14 cellular contexts compared by ENCODE assay signal in genomic region chr16:70804153-70804728, GRCh38. TPM values are rescaled to one million over a fixed set of nuclear protein-coding genes. Genes with fewer than 3 reads are reported as not detected.
DNase-seq lines count a peak whose midpoint lies in the region; ATAC-seq and TF ChIP-seq lines count a peak whose summit lies in the region.
"Had no signal": no experiment of that assay in that cellular context is flagged by ENCODE, and none has a peak within 500 bp of the region (broad histone marks: within the 10 kb centered on the region; RNA-seq: fewer than 3 reads in every experiment).

No MANE protein-coding gene starts in this region.

- H3K23ac ChIP-seq in mesenchymal stem cell (ENCODE audit: low read length in 2 of 2): no peak overlapping the region

- no peak overlapping the region for H4K91ac ChIP-seq in mesenchymal stem cell (ENCODE audit: low read length)

- H3K4me3 ChIP-seq in DND-41 (ENCODE audit: low read depth in 1 of 2, low read length in 2 of 2): no peak overlapping the region
- no peak overlapping the region for H3K4me3 ChIP-seq in MM.1S (ENCODE audit: low read length)
- no peak overlapping the region for H3K4me3 ChIP-seq in mesenchymal stem cell (ENCODE audit: insufficient read depth in 1 of 2, low read depth in 1 of 2, low read length in 2 of 2)
- H3K4me3 ChIP-seq: esophagus squamous epithelium had no signal

- no peaks in the 10 kb centered on the region for H3K36me3 Mint-ChIP-seq in mesothelial cell of epicardium
- H3K36me3 Mint-ChIP-seq: WTC11 had no signal

- H2BK12ac ChIP-seq in mesenchymal stem cell (ENCODE audit: low read length in 2 of 2): no peak overlapping the region

- H3K27me3 Mint-ChIP-seq in mesothelial cell of epicardium (ENCODE audit: low read depth): peaks cover 47% of the 10 kb centered on the region

- 0 out of 2 replicates have a peak overlapping the region, but pooled peaks have one; percentile 3 for H2AFZ ChIP-seq in DND-41 (ENCODE audit: low read depth, low read length)
- H2AFZ ChIP-seq in MM.1S (ENCODE audit: low read length): no peak overlapping the region
- H2AFZ ChIP-seq in mesenchymal stem cell (ENCODE audit: low read depth, low read length): no peak overlapping the region

- H4K8ac ChIP-seq in mesenchymal stem cell (ENCODE audit: low read length): no peak overlapping the region

- H3K9ac ChIP-seq in DND-41 (ENCODE audit: low read depth, low read length) (no peak overlapping the region), MM.1S (ENCODE audit: low read length) (no peak overlapping the region; the same call in 1 of the 2 replicates), mesenchymal stem cell (ENCODE audit: low read length) (peak overlapping the region; percentile 58)
- H3K9ac ChIP-seq: KMS-11 had no signal

- no peak overlapping the region for H2AK5ac ChIP-seq in mesenchymal stem cell (ENCODE audit: low read length, severe bottlenecking)

- H3K4me2 ChIP-seq in DND-41 (ENCODE audit: insufficient read depth, low read length) (no peak overlapping the region), MM.1S (ENCODE audit: low read depth, low read length) (no peak overlapping the region), mesenchymal stem cell (ENCODE audit: low read length, poor library complexity, severe bottlenecking) (no peak overlapping the region)
- H3K4me2 ChIP-seq: KMS-11 had no signal

- peaks cover 19% of the 10 kb centered on the region for H3K4me1 Mint-ChIP-seq in mesothelial cell of epicardium

- H3K27ac Mint-ChIP-seq in mesothelial cell of epicardium: no peak overlapping the region
- H3K27ac Mint-ChIP-seq: activated naive CD8-positive, alpha-beta T cell; WTC11 had no signal

- no peaks in the 10 kb centered on the region for H3K9me2 ChIP-seq in MM.1S (replicated peaks; ENCODE audit: insufficient read depth, low read length)

- 0 out of 2 replicates have a peak, but pooled peaks cover 3% of the 10 kb centered on the region for H3F3A ChIP-seq in MM.1S (ENCODE audit: insufficient read depth, low read length)

- H3K27me3 ChIP-seq in DND-41 (ENCODE audit: insufficient read depth, low read length, poor library complexity) (peaks cover 9% of the 10 kb centered on the region), MM.1S (replicated peaks; ENCODE audit: insufficient read depth, low read length) (no peaks in the 10 kb centered on the region), mesenchymal stem cell (ENCODE audit: control insufficient read depth in 1 of 2, insufficient read depth in 1 of 2, low read length in 2 of 2) (peaks cover 14% of the 10 kb centered on the region in 2 experiments)

- H2BK15ac ChIP-seq in mesenchymal stem cell (ENCODE audit: low read depth, poor library complexity, severe bottlenecking): no peak overlapping the region

- no peak overlapping the region for H2BK5ac ChIP-seq in mesenchymal stem cell (ENCODE audit: low read depth, low read length, poor library complexity, severe bottlenecking)

- H3K79me2 ChIP-seq in DND-41 (ENCODE audit: insufficient read depth, low read length): peaks cover 16% of the 10 kb centered on the region
- H3K79me2 ChIP-seq in MM.1S (ENCODE audit: low read length): peaks cover 17% of the 10 kb centered on the region

- H3K4me1 ChIP-seq in DND-41 (ENCODE audit: insufficient read depth, low read length) (peaks cover 19% of the 10 kb centered on the region), MM.1S (ENCODE audit: low read length) (peaks cover 26% of the 10 kb centered on the region), mesenchymal stem cell (ENCODE audit: control insufficient read depth, insufficient read depth, low read depth, low read length) (peaks cover 4% of the 10 kb centered on the region)

- H3K18ac ChIP-seq in mesenchymal stem cell (ENCODE audit: low read depth in 1 of 2, low read length in 2 of 2): no peak overlapping the region

- TF ChIP-seq CTCF in DND-41 (IDR thresholded peaks at IDR 0.05; ENCODE audit: borderline replicate concordance, extremely low read depth, low read length, poor library complexity, severe bottlenecking): no peak
- TF ChIP-seq CTCF in MM.1S (IDR thresholded peaks at IDR 0.05; ENCODE audit: low read length): no peak
- no peak for TF ChIP-seq CTCF in mesothelial cell of epicardium (IDR thresholded peaks at IDR 0.05; ENCODE audit: unreplicated experiment)

- no peak overlapping the region for H2BK120ac ChIP-seq in mesenchymal stem cell (ENCODE audit: low read depth, low read length)

- no peak overlapping the region for H3K4ac ChIP-seq in mesenchymal stem cell (ENCODE audit: low read depth in 1 of 2, low read length in 2 of 2)

- no peak overlapping the region for H3K14ac ChIP-seq in mesenchymal stem cell (ENCODE audit: low read length in 2 of 2)

- H4K20me1 ChIP-seq in DND-41 (ENCODE audit: insufficient read depth, low read length) (no peaks in the 10 kb centered on the region), MM.1S (ENCODE audit: insufficient read depth, low read length) (no peaks in the 10 kb centered on the region)

- peaks cover under 1% of the 10 kb centered on the region; the same call in 1 of the 2 replicates for H3K36me3 ChIP-seq in DND-41 (ENCODE audit: insufficient read depth, low read length)
- no peaks in the 10 kb centered on the region for H3K36me3 ChIP-seq in MM.1S (replicated peaks; ENCODE audit: insufficient read depth, low read length)
- no peaks in the 10 kb centered on the region for H3K36me3 ChIP-seq in mesenchymal stem cell (ENCODE audit: control insufficient read depth in 1 of 2, insufficient read depth in 2 of 2, low read depth in 1 of 2, low read length in 2 of 2)
- H3K36me3 ChIP-seq: esophagus squamous epithelium had no signal

- H3K4me3 Mint-ChIP-seq in mesothelial cell of epicardium: no peak overlapping the region
- H3K4me3 Mint-ChIP-seq: activated naive CD8-positive, alpha-beta T cell; WTC11 had no signal

- peaks cover 10% of the 10 kb centered on the region for H3K79me1 ChIP-seq in mesenchymal stem cell (replicated peaks; ENCODE audit: low read length, poor library complexity, severe bottlenecking)

- WGBS in mesenchymal stem cell: 69% methylated on average over 8 of the region's 8 CpGs

- ATAC-seq in DND-41 (ENCODE audit: insufficient read depth, low read depth) (no peak), GM21447 (IDR thresholded peaks at IDR 0.05; ENCODE audit: unreplicated experiment) (no peak)
- ATAC-seq: WTC11 had no signal

- H3K27ac ChIP-seq in DND-41 (ENCODE audit: low read length): no peak overlapping the region
- peak overlapping the region; percentile 61; the same call in 1 of the 2 replicates for H3K27ac ChIP-seq in MM.1S (ENCODE audit: low read length)
- no peak overlapping the region for H3K27ac ChIP-seq in mesenchymal stem cell (ENCODE audit: low read length, poor library complexity, severe bottlenecking)
- H3K27ac ChIP-seq: esophagus squamous epithelium, KMS-11 had no signal

- peaks cover 12% of the 10 kb centered on the region for H3K9me3 Mint-ChIP-seq in mesothelial cell of epicardium

- H3K9me3 ChIP-seq in DND-41 (ENCODE audit: insufficient read depth, low read length, severe bottlenecking) (peaks cover 3% of the 10 kb centered on the region), MM.1S (replicated peaks; ENCODE audit: insufficient read depth, low read length) (no peaks in the 10 kb centered on the region), mesenchymal stem cell (ENCODE audit: control insufficient read depth, low read length) (no peaks in the 10 kb centered on the region)

- DNase-seq in DND-41: no peak
- DNase-seq in MM.1S: no peak
- DNase-seq in amniotic epithelial cell (ENCODE audit: low read depth): peak; percentile 99
- DNase-seq in mesenchymal stem cell: peak; percentile 77
- no peak for DNase-seq in NCI-H774 (lab: John Stamatoyannopoulos, UW)
- DNase-seq in C1 segment of cervical spinal cord (lab: John Stamatoyannopoulos, UW): no peak
- no peak for DNase-seq in mesothelial cell of epicardium (ENCODE audit: low spot score in 2 of 2, unreplicated experiment in 2 of 2)
- DNase-seq: esophagus squamous epithelium, NCI-H526, small intestine had no signal

RNA-seq across cellular contexts. Expression of gene VAC14, which starts 3.3 kb away (rescaled TPM):
- 29.9 TPM for polyA plus RNA-seq in mesenchymal stem cell (2013, experiment 1 of 2)
- polyA plus RNA-seq in mesenchymal stem cell (2013, experiment 2 of 2): 29.1 TPM
- 36.3 to 39.1 TPM (median 37.9 TPM) in 3 replicates for total RNA-seq in mesothelial cell of epicardium

Comparison
In these comparisons a context has a peak if more than half of its experiments do, and no peak if none do; other contexts are left out.
1. DNase-seq: peak in amniotic epithelial cell (single experiment) and mesenchymal stem cell (single experiment); none in DND-41 (single experiment), MM.1S (single experiment), NCI-H774 (single experiment), C1 segment of cervical spinal cord (0 of 14) and mesothelial cell of epicardium (0 of 2).